24 cellular contexts compared by ENCODE assay signal in the genomic region with DNA sequence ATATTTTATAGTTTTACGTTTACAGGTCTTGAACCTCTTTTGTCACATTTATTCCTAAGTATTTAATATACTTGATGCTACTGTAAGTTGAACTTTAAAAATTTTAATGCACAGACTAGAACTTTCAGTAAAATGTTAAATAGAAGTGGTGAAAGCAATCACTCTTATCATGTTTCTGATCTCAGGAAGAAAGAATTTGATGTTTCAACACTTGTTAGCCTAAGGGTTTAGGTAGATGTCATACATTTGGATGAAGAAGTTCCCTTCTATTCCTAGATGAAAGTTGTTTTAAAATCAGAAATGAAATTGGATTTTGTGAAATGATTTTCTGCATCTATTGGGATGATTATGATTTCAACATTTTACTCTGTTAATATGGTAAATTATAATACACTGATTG.
DNase-seq lines count a peak whose midpoint lies in the region; ATAC-seq, FAIRE-seq and TF ChIP-seq lines count a peak whose summit lies in the region.
"Had no signal": no experiment of that assay in that cellular context is flagged by ENCODE, and none has a peak within 500 bp of the region (broad histone marks: within the 10 kb centered on the region; RNA-seq: fewer than 3 reads in every experiment).

No MANE protein-coding gene starts in this region.

- in situ Hi-C loops in mammary epithelial cell (cut with MboI; ENCODE audit: low sequenced_read_pairs in 2 of 2): no loop called here

- H2AFZ ChIP-seq in mammary epithelial cell (ENCODE audit: low read depth, low read length) (no peak overlapping the region), keratinocyte (ENCODE audit: control insufficient read depth, low read length) (no peak overlapping the region)
- H2AFZ ChIP-seq: GM23248 had no signal

- H3K9ac ChIP-seq in mammary epithelial cell (ENCODE audit: insufficient read depth, low read length) (no peak overlapping the region), keratinocyte (ENCODE audit: control insufficient read depth, extremely low read depth, insufficient read depth, low read length) (no peak overlapping the region)
- H3K9ac ChIP-seq: BLaER1, GM23248 had no signal

- peak; percentile 42 for DNase-seq in mammary epithelial cell
- no peak for DNase-seq in breast epithelium (ENCODE audit: low spot score in 2 of 2)
- DNase-seq in amniotic epithelial cell (ENCODE audit: low read depth): peak; percentile 26
- no peak for DNase-seq in epithelial cell of prostate (ENCODE audit: low read depth, low spot score)
- no peak for DNase-seq in keratinocyte (ENCODE audit: low read depth, low spot score)
- no peak for DNase-seq in pancreas
- DNase-seq in activated T-cell treated with anti-CD3 and anti-CD28 coated beads, Interleukin-2, amount 50 U/mL, for 1 hour: no peak
- no peak for DNase-seq in DMS153 treated with DMSO at 0.1 percent for 48 hours (lab: John Stamatoyannopoulos, UW; ENCODE audit: unreplicated experiment)
- DNase-seq: CD4-positive, alpha-beta T cell; CD8-positive, alpha-beta memory T cell; DMS 273 treated with DMSO at 0.1 percent for 48 hours; DMS53; DMS79 treated with DMSO at 0.1 percent for 48 hours; GM23248; H7; HCEC 1CT had no signal

- H3K79me2 ChIP-seq in mammary epithelial cell (ENCODE audit: insufficient read depth, low read length): no peaks in the 10 kb centered on the region
- H3K79me2 ChIP-seq in keratinocyte (ENCODE audit: control insufficient read depth, insufficient read depth, low read length): no peaks in the 10 kb centered on the region

- TF ChIP-seq POLR2A in breast epithelium (IDR thresholded peaks at IDR 0.05): no peak

- no peak overlapping the region for H3K4me2 ChIP-seq in mammary epithelial cell (ENCODE audit: insufficient read depth, low read depth, low read length)
- no peak overlapping the region for H3K4me2 ChIP-seq in keratinocyte (ENCODE audit: control insufficient read depth, extremely low read depth, insufficient read depth, low read depth, low read length)
- H3K4me2 ChIP-seq: BLaER1 had no signal

- no peaks in the 10 kb centered on the region for H3K9me3 ChIP-seq in mammary epithelial cell (replicated peaks; ENCODE audit: insufficient read depth, low read length)
- H3K9me3 ChIP-seq in breast epithelium: no peaks in the 10 kb centered on the region
- no peaks in the 10 kb centered on the region for H3K9me3 ChIP-seq in keratinocyte (ENCODE audit: control insufficient read depth, low read depth, low read length)
- no peaks in the 10 kb centered on the region for H3K9me3 ChIP-seq in pancreas

- FAIRE-seq in keratinocyte (lab: Jason Lieb, UNC) (peak; percentile 39), pancreas (lab: Jason Lieb, UNC) (no peak)
- FAIRE-seq: A204.1, D721Med, G401.6, GM12892, GM19239, H1 had no signal

- no peak overlapping the region for H3K27ac ChIP-seq in mammary epithelial cell (ENCODE audit: insufficient read depth, low read depth, low read length)
- H3K27ac ChIP-seq in breast epithelium: no peak overlapping the region
- peak overlapping the region; percentile 20 for H3K27ac ChIP-seq in epithelial cell of prostate
- H3K27ac ChIP-seq in keratinocyte (ENCODE audit: control insufficient read depth, insufficient read depth, low read length): no peak overlapping the region
- no peak overlapping the region for H3K27ac ChIP-seq in pancreas
- H3K27ac ChIP-seq: 22Rv1, BLaER1, GM23248 had no signal

- no TSS peak for BruUV-seq in mammary epithelial cell (replicated peaks; lab: Mats Ljungman, UMichigan)

- TF ChIP-seq CTCF in mammary epithelial cell (conservative IDR thresholded peaks at IDR 0.05 in 1 of 2, IDR thresholded peaks at IDR 0.05 in 1 of 2; ENCODE audit: extremely low read depth in 1 of 2, insufficient read depth in 1 of 2, low read depth in 1 of 2, low read length in 2 of 2) (no peak), breast epithelium (IDR thresholded peaks at IDR 0.05) (no peak), keratinocyte (optimal IDR thresholded peaks at IDR 0.05 in 1 of 3, IDR thresholded peaks at IDR 0.05 in 1 of 3, conservative IDR thresholded peaks at IDR 0.05 in 1 of 3; ENCODE audit: extremely low read depth in 1 of 3, insufficient read depth in 2 of 3, low read length in 3 of 3) (no peak), pancreas (IDR thresholded peaks at IDR 0.05) (no peak)

- dilution Hi-C loops in mammary epithelial cell (cut with HindIII; ENCODE audit: low sequenced_read_pairs): no loop called here
- dilution Hi-C loops in keratinocyte (cut with MboI; ENCODE audit: extremely low pct_ligation_motif_present, low sequenced_read_pairs): no loop called here

- WGBS in mammary epithelial cell (ENCODE audit: low coverage, missing lambda C conversion rate): 100% methylated on average over 1 of the region's 1 CpG
- WGBS in pancreas, 2 donors: 76 to 78% methylated on average over 1 of the region's 1 CpG

- ATAC-seq in pancreas: no peak

- H3K4me1 ChIP-seq in mammary epithelial cell (ENCODE audit: insufficient read depth, low read length) (no peaks in the 10 kb centered on the region), breast epithelium (no peaks in the 10 kb centered on the region), keratinocyte (ENCODE audit: control insufficient read depth, extremely low read depth, insufficient read depth, low read length) (peaks cover 19% of the 10 kb centered on the region), pancreas (no peaks in the 10 kb centered on the region)
- H3K4me1 ChIP-seq: BLaER1 had no signal

- H3K27me3 ChIP-seq in mammary epithelial cell (ENCODE audit: insufficient read depth, low read length): no peaks in the 10 kb centered on the region
- H3K27me3 ChIP-seq in breast epithelium: no peaks in the 10 kb centered on the region
- H3K27me3 ChIP-seq in keratinocyte (ENCODE audit: control insufficient read depth, extremely low read depth, insufficient read depth, low read length): no peaks in the 10 kb centered on the region
- H3K27me3 ChIP-seq in pancreas: no peaks in the 10 kb centered on the region
- H3K27me3 ChIP-seq: BLaER1 had no signal

- intact Hi-C loops in mammary epithelial cell (cut with micrococcal nuclease): no loop called here
- intact Hi-C loops in breast epithelium (cut with DNase I; ENCODE audit: low total_unique reads): no loop called here
- intact Hi-C loops in pancreas (cut with DNase I): no loop called here

- no peaks in the 10 kb centered on the region for H3K36me3 ChIP-seq in mammary epithelial cell (ENCODE audit: insufficient read depth, low read length)
- H3K36me3 ChIP-seq in breast epithelium: no peaks in the 10 kb centered on the region
- no peaks in the 10 kb centered on the region for H3K36me3 ChIP-seq in keratinocyte (ENCODE audit: control insufficient read depth in 2 of 2, extremely low read depth in 1 of 2, insufficient read depth in 2 of 2, low read length in 2 of 2)
- no peaks in the 10 kb centered on the region for H3K36me3 ChIP-seq in pancreas
- H3K36me3 ChIP-seq: BLaER1 had no signal

- H3K4me3 ChIP-seq in mammary epithelial cell (replicated peaks in 1 of 3; ENCODE audit: insufficient read depth in 1 of 3, low read depth in 2 of 3, low read length in 3 of 3) (no peak overlapping the region), breast epithelium (no peak overlapping the region), keratinocyte (ENCODE audit: control insufficient read depth in 2 of 3, extremely low read depth in 1 of 3, insufficient read depth in 2 of 3, low read depth in 1 of 3, low read length in 3 of 3) (no peak overlapping the region), pancreas (no peak overlapping the region)
- H3K4me3 ChIP-seq: BLaER1, GM23248 had no signal

- no peaks in the 10 kb centered on the region for H3K9me1 ChIP-seq in keratinocyte (ENCODE audit: control insufficient read depth, extremely low read depth, insufficient read depth, low read length)

- CTCF ChIA-PET in mammary epithelial cell (lab: Charles Lee; ENCODE audit: low non-redundant PET): no interaction called here

- H4K20me1 ChIP-seq in mammary epithelial cell (ENCODE audit: insufficient read depth, low read length): no peaks in the 10 kb centered on the region
- H4K20me1 ChIP-seq in keratinocyte (ENCODE audit: control insufficient read depth, extremely low read depth, insufficient read depth, low read length): no peaks in the 10 kb centered on the region
- H4K20me1 ChIP-seq: BLaER1 had no signal

Comparison
In these comparisons a context has a peak if more than half of its experiments do, and no peak if none do; other contexts are left out.
1. DNase-seq: peak in mammary epithelial cell (single experiment) and amniotic epithelial cell (single experiment); none in breast epithelium (0 of 2), epithelial cell of prostate (single experiment), keratinocyte (single experiment), pancreas (0 of 6), activated T-cell treated with anti-CD3 and anti-CD28 coated beads, Interleukin-2, amount 50 U/mL, for 1 hour (single experiment) and DMS153 treated with DMSO at 0.1 percent for 48 hours (single experiment).